ENCODE assay signal across 21 cellular contexts in the genomic region with DNA sequence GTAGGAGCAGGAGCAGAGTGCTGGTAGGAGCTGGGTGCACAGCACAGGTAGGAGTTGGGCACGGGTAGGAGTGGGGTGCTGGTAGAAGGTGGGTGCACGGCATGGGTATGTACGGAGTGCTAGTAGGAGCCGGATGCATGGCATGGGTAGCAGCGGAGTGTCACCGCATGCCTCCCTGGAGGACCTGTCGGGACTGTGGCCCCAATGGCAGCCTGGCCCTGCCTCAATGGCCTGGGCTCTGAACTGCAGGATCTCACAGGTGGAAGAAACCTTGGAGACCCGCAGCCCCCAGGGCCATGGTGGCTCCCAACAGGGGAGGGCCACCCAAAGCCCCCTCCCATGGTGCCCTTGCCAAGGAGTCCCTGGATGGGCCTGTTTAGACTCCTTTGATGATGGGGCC.
DNase-seq lines count a peak whose midpoint lies in the region; ATAC-seq, FAIRE-seq and TF ChIP-seq lines count a peak whose summit lies in the region.
"Had no signal": no experiment of that assay in that cellular context is flagged by ENCODE, and none has a peak within 500 bp of the region (broad histone marks: within the 10 kb centered on the region; RNA-seq: fewer than 3 reads in every experiment).

No MANE protein-coding gene starts in this region.

- H2AFZ ChIP-seq in GM12878 (ENCODE audit: control insufficient read depth, low read depth, low read length) (no peak overlapping the region), hepatocyte (no peak overlapping the region), neuronal stem cell (ENCODE audit: low read length) (no peak overlapping the region)
- H2AFZ ChIP-seq: GM23338 had no signal

- H3K4ac ChIP-seq in neuronal stem cell (ENCODE audit: low read length): no peak overlapping the region

- H3K4me1 ChIP-seq in GM12878 (ENCODE audit: control insufficient read depth, insufficient read depth, low read length) (peaks cover 4% of the 10 kb centered on the region), hepatocyte (ENCODE audit: insufficient read depth) (no peaks in the 10 kb centered on the region), neuronal stem cell (ENCODE audit: control insufficient read depth in 2 of 2, insufficient read depth in 1 of 2, low read depth in 1 of 2, low read length in 2 of 2) (peaks cover 0 to 1% of the 10 kb centered on the region in 2 donors), upper lobe of right lung (no peaks in the 10 kb centered on the region)
- H3K4me1 ChIP-seq: BE2C had no signal

- H2BK120ac ChIP-seq in neuronal stem cell (ENCODE audit: low read depth, low read length): no peak overlapping the region

- H3K9me2 ChIP-seq in hepatocyte (replicated peaks; ENCODE audit: insufficient read depth): no peaks in the 10 kb centered on the region

- CTCF ChIA-PET in GM12878 (lab: Yijun Ruan, JAX): interaction anchor here (1.6 to 1.7 kb wide), 2 partner anchors 47 to 55 kb away, joined by 4 to 6 read pairs; no protein-coding TSS in a partner anchor

- intact Hi-C loops in GM12878 (cut with micrococcal nuclease; ENCODE audit: unreplicated experiment): no loop called here
- intact Hi-C loops in upper lobe of right lung (cut with DNase I): no loop called here

- no TSS peak for BruUV-seq in GM12878 (replicated peaks; lab: Mats Ljungman, UMichigan)

- H3K9ac ChIP-seq in GM12878 (ENCODE audit: control insufficient read depth, insufficient read depth, low read length) (no peak overlapping the region), neuronal stem cell (ENCODE audit: low read depth, low read length, poor library complexity) (no peak overlapping the region)

- no peak for DNase-seq in GM12878 (ENCODE audit: low read depth, low spot score)
- DNase-seq in hepatocyte (ENCODE audit: low spot score): peak; percentile 3
- no peak for DNase-seq in neuronal stem cell (ENCODE audit: low spot score)
- no peak for DNase-seq in upper lobe of right lung
- DNase-seq in occipital lobe (lab: John Stamatoyannopoulos, UW): no peak
- no peak for DNase-seq in NCI-H146 treated with DMSO at 0.1 percent for 48 hours (lab: John Stamatoyannopoulos, UW; ENCODE audit: unreplicated experiment)
- DNase-seq in Ammon's horn (ENCODE audit: low spot score): no peak
- DNase-seq: BE2C; C1 segment of cervical spinal cord; CD4-positive, CD25-positive, alpha-beta regulatory T cell; CD8-positive, alpha-beta memory T cell; COR-L47; DMS 273 treated with DMSO at 0.1 percent for 48 hours; DMS53; H7; HFFc6 had no signal

- TF ChIP-seq CTCF in GM12878 (IDR thresholded peaks at IDR 0.05 in 2 of 3, conservative IDR thresholded peaks at IDR 0.05 in 1 of 3; ENCODE audit: control insufficient read depth in 2 of 3, extremely low read depth in 1 of 3, insufficient read depth in 1 of 3, low read depth in 3 of 3, low read length in 3 of 3) (no peak), hepatocyte (IDR thresholded peaks at IDR 0.05; ENCODE audit: poor library complexity) (no peak), upper lobe of right lung (IDR thresholded peaks at IDR 0.05) (no peak)

- no peak for TF ChIP-seq EP300 in GM12878 (IDR thresholded peaks at IDR 0.05; ENCODE audit: borderline replicate concordance in 1 of 2, control insufficient read depth in 1 of 2, low read depth in 2 of 2, low read length in 2 of 2)

- H4K8ac ChIP-seq in neuronal stem cell (ENCODE audit: low read depth, low read length): no peak overlapping the region

- no peak for TF ChIP-seq RAD21 in GM12878 (IDR thresholded peaks at IDR 0.05; ENCODE audit: insufficient read depth, low read depth, low read length)

- H3K27me3 ChIP-seq in GM12878 (replicated peaks in 1 of 2; ENCODE audit: control insufficient read depth in 2 of 2, insufficient read depth in 2 of 2, low read length in 1 of 2) (no peaks in the 10 kb centered on the region), hepatocyte (no peaks in the 10 kb centered on the region), neuronal stem cell (ENCODE audit: control insufficient read depth in 3 of 3, insufficient read depth in 3 of 3, low read depth in 1 of 3, low read length in 3 of 3) (no peaks in the 10 kb centered on the region), upper lobe of right lung (no peaks in the 10 kb centered on the region)
- H3K27me3 ChIP-seq: BE2C had no signal

- SMC1A ChIA-PET in GM12878 (lab: Charles Lee; ENCODE audit: uncharacterized antibody, unreplicated experiment): interaction anchor here (1.1 to 7.0 kb wide), 2 partner anchors 56 to 62 kb away, joined by 3 to 65 read pairs; no protein-coding TSS in a partner anchor

- peaks cover 3% of the 10 kb centered on the region; the same call in 2 of the 3 replicates for H3K9me3 ChIP-seq in GM12878 (replicated peaks; ENCODE audit: control insufficient read depth, insufficient read depth, low read length)
- H3K9me3 ChIP-seq in hepatocyte (ENCODE audit: low read depth): no peaks in the 10 kb centered on the region
- no peaks in the 10 kb centered on the region for H3K9me3 ChIP-seq in neuronal stem cell (replicated peaks in 1 of 2; ENCODE audit: control insufficient read depth in 2 of 2, insufficient read depth in 1 of 2, low read depth in 1 of 2, low read length in 2 of 2)
- no peaks in the 10 kb centered on the region for H3K9me3 ChIP-seq in upper lobe of right lung

- no peak overlapping the region for H3K4me2 ChIP-seq in GM12878 (ENCODE audit: control insufficient read depth, insufficient read depth)
- H3K4me2 ChIP-seq in hepatocyte: no peak overlapping the region
- no peak overlapping the region for H3K4me2 ChIP-seq in neuronal stem cell (ENCODE audit: insufficient read depth, low read length, poor library complexity, severe bottlenecking)
- H3K4me2 ChIP-seq: GM23338 had no signal

- TF ChIP-seq POLR2A in GM12878 (IDR thresholded peaks at IDR 0.05; ENCODE audit: low read depth, low read length): no peak

- no peak overlapping the region for H4K91ac ChIP-seq in neuronal stem cell (ENCODE audit: low read depth, low read length, poor library complexity)

- ATAC-seq in GM12878 (no peak), upper lobe of right lung (peak; percentile 24), HG02610 (IDR thresholded peaks at IDR 0.05; ENCODE audit: unreplicated experiment) (no peak)
- ATAC-seq: GM23338, HCT116 had no signal

- RAD21 ChIA-PET in GM12878 (lab: Charles Lee; ENCODE audit: unreplicated experiment): interaction anchor here (1.2 to 1.5 kb wide), 2 partner anchors 48 to 58 kb away, joined by 3 read pairs; no protein-coding TSS in a partner anchor

- H3K27ac ChIP-seq in GM12878 (ENCODE audit: control insufficient read depth, insufficient read depth): peak overlapping the region; percentile 78
- no peak overlapping the region for H3K27ac ChIP-seq in hepatocyte
- no peak overlapping the region for H3K27ac ChIP-seq in neuronal stem cell (replicated peaks; ENCODE audit: low read length)
- no peak overlapping the region for H3K27ac ChIP-seq in upper lobe of right lung

- no peak overlapping the region for H3K23ac ChIP-seq in neuronal stem cell (ENCODE audit: low read depth, low read length, poor library complexity)

- H3K79me1 ChIP-seq in neuronal stem cell (ENCODE audit: low read depth, low read length): no peaks in the 10 kb centered on the region

- H2BK15ac ChIP-seq in neuronal stem cell (ENCODE audit: low read length): no peak overlapping the region

- FAIRE-seq in GM12878 (lab: Jason Lieb, UNC): no peak
- FAIRE-seq: G401.6, GM18507 had no signal

- POLR2A ChIA-PET in GM12878 (lab: Charles Lee): no interaction called here

- H3K79me2 ChIP-seq in GM12878 (ENCODE audit: control insufficient read depth, insufficient read depth, low read length) (no peaks in the 10 kb centered on the region), hepatocyte (no peaks in the 10 kb centered on the region)

- in situ Hi-C loops in GM12878 (cut with MboI): no loop called here

- H3K36me3 ChIP-seq in GM12878 (ENCODE audit: control insufficient read depth in 2 of 2, insufficient read depth in 2 of 2, low read length in 1 of 2): no peaks in the 10 kb centered on the region
- no peaks in the 10 kb centered on the region for H3K36me3 ChIP-seq in hepatocyte (replicated peaks; ENCODE audit: insufficient read depth, low read depth)
- H3K36me3 ChIP-seq in neuronal stem cell (replicated peaks in 1 of 2; ENCODE audit: control insufficient read depth in 2 of 2, insufficient read depth in 2 of 2, low read length in 2 of 2): no peaks in the 10 kb centered on the region
- H3K36me3 ChIP-seq in upper lobe of right lung: no peaks in the 10 kb centered on the region
- H3K36me3 ChIP-seq: BE2C had no signal

- 56% methylated on average over 8 of the region's 8 CpGs for WGBS in GM12878 (ENCODE audit: insufficient coverage, insufficient replicate concordance, low lambda C conversion rate, missing lambda C conversion rate)
- 95% methylated on average over 8 of the region's 8 CpGs for WGBS in hepatocyte (ENCODE audit: low lambda C conversion rate, missing lambda C conversion rate)
- WGBS in neuronal stem cell (ENCODE audit: extremely low coverage in 2 of 2, insufficient read length in 2 of 2, insufficient replicate concordance in 1 of 2), 2 donors: no CpG with 5 or more reads among the region's 8 CpGs

- H4K20me1 ChIP-seq in GM12878 (ENCODE audit: control insufficient read depth, insufficient read depth) (no peaks in the 10 kb centered on the region), hepatocyte (ENCODE audit: insufficient read depth, poor library complexity, severe bottlenecking) (no peaks in the 10 kb centered on the region)

- no peak overlapping the region for H2BK12ac ChIP-seq in neuronal stem cell (ENCODE audit: low read length)

- H3K14ac ChIP-seq in neuronal stem cell (ENCODE audit: low read length): no peak overlapping the region

- no peak overlapping the region for H3K4me3 ChIP-seq in GM12878
- H3K4me3 ChIP-seq in hepatocyte: no peak overlapping the region
- H3K4me3 ChIP-seq in neuronal stem cell (ENCODE audit: low read length in 2 of 2): peak overlapping the region in 1 of 2 donors; percentile 16
- H3K4me3 ChIP-seq in upper lobe of right lung: no peak overlapping the region
- H3K4me3 ChIP-seq: GM23338 had no signal

- H3K18ac ChIP-seq in neuronal stem cell (ENCODE audit: low read length): peak overlapping the region; percentile 46

- H2AK5ac ChIP-seq in neuronal stem cell (ENCODE audit: low read depth, low read length): no peak overlapping the region

- no peak overlapping the region for H2BK5ac ChIP-seq in neuronal stem cell (ENCODE audit: low read length)

TF ChIP-seq in GM12878, 131 proteins besides CTCF, POLR2A, EP300 and RAD21 (continues in another document):
- TF ChIP-seq TARDBP (IDR thresholded peaks at IDR 0.05; ENCODE audit: borderline replicate concordance) (no peak), KAT2A (conservative IDR thresholded peaks at IDR 0.05; ENCODE audit: control insufficient read depth, low read depth, low read length) (no peak), RCOR1 (conservative IDR thresholded peaks at IDR 0.05; ENCODE audit: low read depth, low read length) (no peak), ZNF207 (IDR thresholded peaks at IDR 0.05; ENCODE audit: borderline replicate concordance) (no peak), BMI1 (IDR thresholded peaks at IDR 0.05; ENCODE audit: borderline replicate concordance) (no peak), SRF (IDR thresholded peaks at IDR 0.05; ENCODE audit: low read depth in 2 of 2, low read length in 2 of 2) (no peak), SP1 (IDR thresholded peaks at IDR 0.05; ENCODE audit: low read depth, low read length) (no peak), MYC (IDR thresholded peaks at IDR 0.05; ENCODE audit: insufficient read depth, insufficient read length, insufficient replicate concordance, low read length, severe bottlenecking) (no peak)
